22 cellular contexts compared by ENCODE assay signal in the genomic region with DNA sequence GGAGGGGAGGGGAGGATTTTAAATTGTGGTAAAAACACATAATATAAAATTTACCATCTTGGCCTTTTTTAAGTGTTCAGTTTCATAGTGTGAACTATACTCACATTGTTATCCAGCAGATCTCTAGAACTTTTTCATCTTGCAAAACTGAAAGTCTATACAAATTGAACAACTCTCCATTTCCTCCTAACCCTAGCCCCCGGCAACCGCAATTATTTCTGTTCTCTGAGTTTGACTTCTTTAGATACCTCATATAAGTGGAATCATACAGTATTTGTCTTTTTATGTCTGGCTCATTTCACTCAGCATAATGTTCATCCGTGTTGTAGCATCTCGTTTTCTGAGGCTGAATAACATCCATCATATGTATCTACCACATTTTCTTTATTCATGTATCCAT.
"Had no signal": no experiment of that assay in that cellular context is flagged by ENCODE, and none has a peak within 500 bp of the region (broad histone marks: within the 10 kb centered on the region; RNA-seq: fewer than 3 reads in every experiment).

No MANE protein-coding gene starts in this region.

- H3K4me1 Mint-ChIP-seq: central memory CD8-positive, alpha-beta T cell had no signal

- FAIRE-seq: astrocyte had no signal

- H3K4me3 ChIP-seq: PC-9, SK-N-MC had no signal

- H3K4me3 Mint-ChIP-seq: activated naive CD8-positive, alpha-beta T cell; activated T-helper 1 cell treated with anti-CD3 and anti-CD28 coated beads, Interleukin-12 subunit alpha, Interleukin-12 subunit beta, Interleukin-2, Interleukin-4 antibody, amounts not matched to agents 30 ng/mL and 10 ng/mL and 1 ng/mL, durations not matched to agents 14 hours and 24 hours and 36 hours; brain; central memory CD8-positive, alpha-beta T cell had no signal

- ATAC-seq: T-cell had no signal

- H2AFZ ChIP-seq: PC-9 had no signal

- H3K4me2 ChIP-seq: KMS-11, PC-9 had no signal

- DNase-seq: activated CD4-positive, alpha-beta T cell treated with anti-CD3 and anti-CD28 coated beads for 4 hours; activated CD4-positive, CD25-positive, alpha-beta regulatory T cell; activated CD8-positive, alpha-beta memory T cell treated with anti-CD3 and anti-CD28 coated beads, Interleukin-2, amount 50 U/mL, for 4 hours; activated effector memory CD4-positive, alpha-beta T cell treated with anti-CD3 and anti-CD28 coated beads, Interleukin-2, amount 50 U/mL, for 16 hours; amygdala; NCI-H1048; NCI-H146; NCI-H187 treated with DMSO at 0.1 percent for 48 hours; NCI-H2081 treated with DMSO at 0.1 percent for 48 hours; NCI-H446; NCI-H524; PC-9; SIG-M5; T-cell had no signal

- H3K9me3 Mint-ChIP-seq: activated T-helper 1 cell treated with anti-CD3 and anti-CD28 coated beads, Interleukin-12 subunit alpha, Interleukin-12 subunit beta, Interleukin-2, Interleukin-4 antibody, amounts not matched to agents 30 ng/mL and 10 ng/mL and 1 ng/mL, durations not matched to agents 14 hours and 24 hours and 36 hours; central memory CD8-positive, alpha-beta T cell had no signal

- H3K9ac ChIP-seq: KMS-11 had no signal

- H3K27ac ChIP-seq: KMS-11, PC-9, SK-N-MC, VCaP had no signal

- H3K36me3 Mint-ChIP-seq: activated naive CD8-positive, alpha-beta T cell; brain; T-cell had no signal

- H3K27me3 Mint-ChIP-seq: activated naive CD8-positive, alpha-beta T cell; central memory CD8-positive, alpha-beta T cell; T-cell had no signal
